1 cellular context compared by ENCODE assay signal in genomic region chr1:52359676-52360594, GRCh38.
TF ChIP-seq lines count a peak whose summit lies in the region.

No MANE protein-coding gene starts in this region.

TF ChIP-seq in H1, 55 proteins besides CTCF, POLR2A, EP300 and RAD21:
- TF ChIP-seq RNF2 (IDR thresholded peaks at IDR 0.05; ENCODE audit: borderline replicate concordance, low read depth, low read length, missing control alignments, poor library complexity, severe bottlenecking) (no peak), SUZ12 (IDR thresholded peaks at IDR 0.05; ENCODE audit: low read length) (no peak), CHD2 (IDR thresholded peaks at IDR 0.05; ENCODE audit: low read length) (no peak), JUN (IDR thresholded peaks at IDR 0.05; ENCODE audit: low read depth, low read length) (no peak)
